ENCODE assay signal across 8 cellular contexts in the genomic region with DNA sequence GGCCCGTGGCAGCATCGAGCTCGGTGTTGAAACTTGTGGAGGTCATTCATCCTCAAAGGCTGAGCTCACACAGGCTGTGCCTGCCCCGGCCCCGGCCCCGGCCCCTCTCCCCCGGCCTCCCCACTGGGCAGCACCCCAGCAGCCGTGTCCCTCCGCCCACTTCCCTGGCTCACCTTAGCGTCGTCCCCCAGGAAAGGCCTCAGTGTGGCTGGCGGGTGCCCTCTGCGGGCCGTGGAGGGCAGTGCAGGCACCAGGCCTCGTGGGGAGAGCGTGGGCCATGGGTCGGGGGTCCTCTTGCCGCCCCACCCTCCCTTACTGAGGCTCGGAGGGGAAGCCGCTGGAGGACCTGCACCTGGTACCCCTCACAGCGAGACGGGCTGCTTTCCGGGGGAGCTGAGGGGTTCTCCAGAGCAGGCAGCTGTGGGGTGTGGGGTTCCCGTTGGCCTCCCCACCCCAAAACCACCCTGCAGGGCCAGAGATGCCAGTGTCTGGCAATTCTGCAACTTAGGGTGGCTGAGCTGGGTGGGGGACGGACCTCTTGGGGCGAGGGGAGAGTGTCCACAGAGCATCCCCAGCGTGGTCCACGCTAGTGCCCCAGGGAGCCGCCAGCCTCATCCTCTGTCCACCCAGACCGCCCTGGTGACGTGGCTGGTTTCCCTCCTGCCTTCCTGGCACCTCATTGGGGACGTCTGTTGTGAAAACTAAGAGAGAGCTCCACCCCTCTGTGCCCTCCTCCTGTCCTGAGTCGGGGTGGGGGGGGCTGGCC. TPM values are rescaled to one million over a fixed set of nuclear protein-coding genes. Genes with fewer than 3 reads are reported as not detected.
DNase-seq lines count a peak whose midpoint lies in the region; FAIRE-seq and TF ChIP-seq lines count a peak whose summit lies in the region.

No MANE protein-coding gene starts in this region.

- H3K36me3 ChIP-seq in SU-DHL-6 (ENCODE audit: low read length) (no peaks in the 10 kb centered on the region), astrocyte (ENCODE audit: insufficient read depth, low read length) (no peaks in the 10 kb centered on the region)

- H3K4me2 ChIP-seq in SU-DHL-6 (ENCODE audit: low read depth, low read length, poor library complexity, severe bottlenecking) = no peak overlapping the region
- no peak overlapping the region for H3K4me2 ChIP-seq in astrocyte (ENCODE audit: low read length)

- H3K27me3 Mint-ChIP-seq in HFFc6 (ENCODE audit: insufficient read depth) (peaks cover 12% of the 10 kb centered on the region), astrocyte (ENCODE audit: low read depth, unreplicated experiment) (peaks cover 40% of the 10 kb centered on the region)

- H3K36me3 Mint-ChIP-seq in HFFc6 (ENCODE audit: low read depth) (no peaks in the 10 kb centered on the region), astrocyte (ENCODE audit: low read depth, unreplicated experiment) (no peaks in the 10 kb centered on the region)

- no peaks in the 10 kb centered on the region for H3K4me1 ChIP-seq in astrocyte (ENCODE audit: insufficient read depth, low read length)

- H3K27me3 ChIP-seq in SU-DHL-6 (ENCODE audit: low read length) (no peaks in the 10 kb centered on the region), astrocyte (ENCODE audit: insufficient read depth, low read length) (no peaks in the 10 kb centered on the region)

- H3K4me1 Mint-ChIP-seq in HFFc6 (ENCODE audit: low read depth) (no peaks in the 10 kb centered on the region), astrocyte (ENCODE audit: low read depth, unreplicated experiment) (no peaks in the 10 kb centered on the region)

- FAIRE-seq in astrocyte (lab: Jason Lieb, UNC) = no peak

- H3K9me2 ChIP-seq in SU-DHL-6 (replicated peaks; ENCODE audit: insufficient read depth, low read length) = no peaks in the 10 kb centered on the region

- H4K20me1 ChIP-seq in SU-DHL-6 (ENCODE audit: low read depth, low read length) (no peaks in the 10 kb centered on the region), astrocyte (ENCODE audit: insufficient read depth, low read length) (no peaks in the 10 kb centered on the region)

- H2AFZ ChIP-seq in SU-DHL-6 (ENCODE audit: low read depth, low read length, severe bottlenecking) = no peak overlapping the region
- peak overlapping the region; percentile 1 for H2AFZ ChIP-seq in astrocyte (ENCODE audit: low read depth, low read length)

- no peaks in the 10 kb centered on the region for H3K9me3 ChIP-seq in SU-DHL-6 (ENCODE audit: insufficient read depth, low read length)
- no peaks in the 10 kb centered on the region for H3K9me3 ChIP-seq in astrocyte (ENCODE audit: insufficient read depth, low read depth, low read length)

- no peaks in the 10 kb centered on the region for H3K79me2 ChIP-seq in SU-DHL-6 (ENCODE audit: insufficient read depth, low read length)
- H3K79me2 ChIP-seq in astrocyte (ENCODE audit: insufficient read depth, low read length) = no peaks in the 10 kb centered on the region

- H3F3A ChIP-seq in SU-DHL-6 (ENCODE audit: insufficient read depth) = no peaks in the 10 kb centered on the region

- DNase-seq in GM03348 (ENCODE audit: low spot score) (peak; percentile 90), HFFc6 (no peak), astrocyte (ENCODE audit: low read depth) (no peak), iPS-NIHi7 (ENCODE audit: extremely low spot score) (peak; percentile 84), SHP77 (lab: John Stamatoyannopoulos, UW) (no peak), NOMO-1 (lab: John Stamatoyannopoulos, UW; ENCODE audit: unreplicated experiment in 2 of 2) (no peak)
- DNase-seq in stimulated activated CD4-positive, alpha-beta T cell treated with anti-CD3 and anti-CD28 coated beads, Interleukin-2, amount 100 ng/mL, for 24 hours = peak; percentile 62 to 71

- H3K9me3 Mint-ChIP-seq in HFFc6 (no peaks in the 10 kb centered on the region; the same call in 1 of the 2 replicates), astrocyte (ENCODE audit: unreplicated experiment) (no peaks in the 10 kb centered on the region)

- TF ChIP-seq CTCF in HFFc6 (IDR thresholded peaks at IDR 0.05) = peak; percentile 86
- peak; percentile 64 for TF ChIP-seq CTCF in SU-DHL-6 (IDR thresholded peaks at IDR 0.05; ENCODE audit: insufficient read depth, low read length, poor library complexity, severe bottlenecking)
- TF ChIP-seq CTCF in astrocyte (IDR thresholded peaks at IDR 0.05; ENCODE audit: insufficient read depth, low read depth, low read length) = peak; percentile 23

- H3K27ac ChIP-seq in SU-DHL-6 (ENCODE audit: low read depth, low read length) (no peak overlapping the region), astrocyte (ENCODE audit: low read depth, low read length) (no peak overlapping the region)

- H3K4me3 ChIP-seq in SU-DHL-6 (ENCODE audit: insufficient read depth, low read length, poor library complexity, severe bottlenecking) (no peak overlapping the region), astrocyte (ENCODE audit: insufficient read depth, low read depth, low read length) (no peak overlapping the region)

- no peak overlapping the region for H3K27ac Mint-ChIP-seq in HFFc6
- H3K27ac Mint-ChIP-seq in astrocyte (ENCODE audit: unreplicated experiment) = no peak overlapping the region

- H3K9ac ChIP-seq in SU-DHL-6 (ENCODE audit: low read length) (no peak overlapping the region), astrocyte (ENCODE audit: low read length) (no peak overlapping the region)

- H3K4me3 Mint-ChIP-seq in HFFc6 = no peak overlapping the region
- no peak overlapping the region for H3K4me3 Mint-ChIP-seq in astrocyte (ENCODE audit: unreplicated experiment)

RNA-seq across cellular contexts. Expression of gene DPYSL4, which starts 44.2 kb away (rescaled TPM):
- total RNA-seq in HFFc6 (2021; fragmentation: NEBNext Ultra II Directional; extraction: Animal tissue kit (Norgen Biotek cat#: 25700)) = 1 to 10 TPM in 2 of 6 experiments, under 1 TPM in 4; 0.13 to 2.4 (median 0.34) TPM
- 25.8 and 26.1 TPM in 2 replicates for total RNA-seq in astrocyte

Comparison
In these comparisons a context has a peak if more than half of its experiments do, and no peak if none do; other contexts are left out.
1. DNase-seq: peak in GM03348 (single experiment), iPS-NIHi7 (single experiment) and stimulated activated CD4-positive, alpha-beta T cell treated with anti-CD3 and anti-CD28 coated beads, Interleukin-2, amount 100 ng/mL, for 24 hours (2 of 2); none in HFFc6 (single experiment), astrocyte (single experiment), SHP77 (0 of 2) and NOMO-1 (0 of 2).
2. CTCF ChIP-seq: peak in every context shown above with its lines; median percentile 86 in HFFc6; 64 in SU-DHL-6; 23 in astrocyte.